ENCODE assay signal across 8 cellular contexts in the genomic region with DNA sequence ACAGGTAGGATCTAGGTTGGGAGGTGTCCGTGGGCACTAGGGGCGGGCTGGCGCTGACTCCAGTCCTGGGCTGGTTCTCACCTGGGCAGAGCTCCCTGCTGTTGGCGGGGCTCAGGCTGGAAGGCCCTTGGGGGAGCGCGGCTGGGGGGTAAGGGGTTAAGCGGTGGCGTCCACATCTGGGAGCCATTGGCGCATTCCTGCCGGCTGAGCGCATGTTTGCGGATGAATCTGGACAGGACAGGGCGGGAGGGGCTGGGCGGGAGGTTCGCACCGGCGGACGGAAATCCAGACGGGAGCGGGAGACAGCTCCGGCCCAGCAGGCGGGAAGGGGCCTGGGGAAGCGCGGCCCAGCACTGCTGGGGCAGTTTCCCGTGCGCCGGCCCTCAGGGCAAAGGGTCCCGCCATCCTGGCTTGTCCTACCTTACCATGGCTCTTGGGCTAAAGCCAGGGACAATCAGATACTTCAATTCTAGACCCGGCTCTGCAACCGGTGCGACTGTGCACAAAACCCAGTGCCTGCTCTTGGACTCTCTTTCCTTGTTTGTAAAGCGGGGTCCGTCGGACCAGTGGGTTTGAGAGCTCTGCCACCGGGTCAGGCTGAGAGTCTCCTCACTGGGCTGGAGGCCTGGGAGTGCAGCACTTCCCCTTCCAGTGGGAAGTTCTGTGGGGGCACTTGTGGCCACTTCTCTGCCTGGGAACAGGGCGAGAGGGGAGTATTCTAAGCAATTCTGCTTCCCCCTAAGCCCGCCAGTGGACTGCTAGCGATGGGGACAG. TPM values are rescaled to one million over a fixed set of nuclear protein-coding genes. Genes with fewer than 3 reads are reported as not detected.
A peak's percentile ranks its signal among the peaks of the same experiment; 100 is the strongest.
DNase-seq lines count a peak whose midpoint lies in the region; ATAC-seq and TF ChIP-seq lines count a peak whose summit lies in the region.

No MANE protein-coding gene starts in this region.

- CTCF ChIA-PET in activated CD8-positive, alpha-beta memory T cell treated with anti-CD3 and anti-CD28 coated beads, Interleukin-2, amount 10 ng/mL, durations not matched to agents 7 days and 5 days (lab: Charles Lee) = interaction anchor here (0.9 to 31.0 kb wide), 16 partner anchors 9 to 281 kb away, joined by 3 to 433 read pairs (median 4); partner anchors contain the start of genes GJD3 and RARA

- no peak for ATAC-seq in activated CD8-positive, alpha-beta memory T cell treated with anti-CD3 and anti-CD28 coated beads, Interleukin-2, amount 10 ng/mL, durations not matched to agents 7 days and 5 days
- ATAC-seq in omental fat pad (ENCODE audit: low FRiP score) (no peak), GM18907 (IDR thresholded peaks at IDR 0.05; ENCODE audit: unreplicated experiment) (no peak), GM21447 (IDR thresholded peaks at IDR 0.05; ENCODE audit: unreplicated experiment) (no peak), HG03159 (IDR thresholded peaks at IDR 0.05; ENCODE audit: unreplicated experiment) (no peak)

- no peak for TF ChIP-seq CTCF in omental fat pad (IDR thresholded peaks at IDR 0.05)

- no peaks in the 10 kb centered on the region for H3K27me3 Mint-ChIP-seq in activated CD8-positive, alpha-beta memory T cell treated with anti-CD3 and anti-CD28 coated beads, Interleukin-2, amount 10 ng/mL, durations not matched to agents 7 days and 5 days

- peaks cover 3% of the 10 kb centered on the region for H3K36me3 Mint-ChIP-seq in activated CD8-positive, alpha-beta memory T cell treated with anti-CD3 and anti-CD28 coated beads, Interleukin-2, amount 10 ng/mL, durations not matched to agents 7 days and 5 days

- peak overlapping the region; percentile 94 for H3K4me3 Mint-ChIP-seq in activated CD8-positive, alpha-beta memory T cell treated with anti-CD3 and anti-CD28 coated beads, Interleukin-2, amount 10 ng/mL, durations not matched to agents 7 days and 5 days

- H3K9me3 Mint-ChIP-seq in activated CD8-positive, alpha-beta memory T cell treated with anti-CD3 and anti-CD28 coated beads, Interleukin-2, amount 10 ng/mL, durations not matched to agents 7 days and 5 days (ENCODE audit: low read depth) = no peaks in the 10 kb centered on the region

- peaks cover 83% of the 10 kb centered on the region for H3K4me1 Mint-ChIP-seq in activated CD8-positive, alpha-beta memory T cell treated with anti-CD3 and anti-CD28 coated beads, Interleukin-2, amount 10 ng/mL, durations not matched to agents 7 days and 5 days

- no peak for DNase-seq in activated CD8-positive, alpha-beta memory T cell treated with anti-CD3 and anti-CD28 coated beads, Interleukin-2, amount 10 ng/mL, durations not matched to agents 7 days and 5 days
- DNase-seq in activated CD8-positive, alpha-beta memory T cell treated with anti-CD3 and anti-CD28 coated beads, Interleukin-2, amount 50 U/mL, for 48 hours = no peak
- DNase-seq in T1000 (lab: John Stamatoyannopoulos, UW) (peak; percentile 45), glomerular visceral epithelial cell (ENCODE audit: extremely low spot score) (peak; percentile 88), omental fat pad (ENCODE audit: low spot score) (peak; percentile 23)

- H3K27ac Mint-ChIP-seq in activated CD8-positive, alpha-beta memory T cell treated with anti-CD3 and anti-CD28 coated beads, Interleukin-2, amount 10 ng/mL, durations not matched to agents 7 days and 5 days = no peak overlapping the region

RNA-seq across cellular contexts. Expression of gene RARA, which starts 7.8 kb away (rescaled TPM):
- 10 to 100 TPM; 29.9 to 39.5 TPM for total RNA-seq in activated CD8-positive, alpha-beta memory T cell treated with anti-CD3 and anti-CD28 coated beads, Interleukin-2, amount 10 ng/mL, durations not matched to agents 7 days and 5 days
- total RNA-seq in omental fat pad = 10 to 100 TPM; 26.7 to 61.5 (median 35.9) TPM

RNA-seq across cellular contexts. Expression of gene CDC6, which starts 29.1 kb away (rescaled TPM):
- total RNA-seq in activated CD8-positive, alpha-beta memory T cell treated with anti-CD3 and anti-CD28 coated beads, Interleukin-2, amount 10 ng/mL, durations not matched to agents 7 days and 5 days = 100 to 1,000 TPM; 109 to 111 TPM
- 1 to 10 TPM in 2 of 4 donors, under 1 TPM in 2; 0.56 to 4.3 (median 1.7) TPM for total RNA-seq in omental fat pad

RNA-seq across cellular contexts. Expression of gene GJD3, which starts 47.8 kb away (rescaled TPM):
- not detected for total RNA-seq in activated CD8-positive, alpha-beta memory T cell treated with anti-CD3 and anti-CD28 coated beads, Interleukin-2, amount 10 ng/mL, durations not matched to agents 7 days and 5 days
- 1 to 10 TPM in 1 of 4 donors, under 1 TPM in 1, not detected in 2; 0.60 to 2.0 TPM for total RNA-seq in omental fat pad

Comparison
In these comparisons a context has a peak if more than half of its experiments do, and no peak if none do; other contexts are left out.
1. DNase-seq: peak in T1000 (single experiment), glomerular visceral epithelial cell (single experiment) and omental fat pad (single experiment); none in activated CD8-positive, alpha-beta memory T cell treated with anti-CD3 and anti-CD28 coated beads, Interleukin-2, amount 10 ng/mL, durations not matched to agents 7 days and 5 days (single experiment) and activated CD8-positive, alpha-beta memory T cell treated with anti-CD3 and anti-CD28 coated beads, Interleukin-2, amount 50 U/mL, for 48 hours (single experiment).
2. RNA of gene CDC6, which starts 29.1 kb away (total RNA-seq): 109 to 111 TPM in activated CD8-positive, alpha-beta memory T cell treated with anti-CD3 and anti-CD28 coated beads, Interleukin-2, amount 10 ng/mL, durations not matched to agents 7 days and 5 days; 0.56 to 4.3 TPM in omental fat pad; every median in the first group is over 10 times any median in the second.